18 cellular contexts compared by ENCODE assay signal in genomic region chr3:5210926-5211325, GRCh38.
"Had no signal": no experiment of that assay in that cellular context is flagged by ENCODE, and none has a peak within 500 bp of the region (broad histone marks: within the 10 kb centered on the region; RNA-seq: fewer than 3 reads in every experiment).

No MANE protein-coding gene starts in this region.

- H3K4me3 Mint-ChIP-seq: activated B cell treated with CpG ODN at 0.5 μM for 24 hours; activated CD4-positive, alpha-beta memory T cell treated with anti-CD3 and anti-CD28 coated beads for 36 hours; dendritic cell treated with granulocyte-macrophage colony-stimulating factor and Interleukin-4, amounts not matched to agents 40 ng/mL and 50 ng/mL, for 4 days; effector memory CD8-positive, alpha-beta T cell; mesothelial cell of epicardium; stimulated activated naive CD8-positive, alpha-beta T cell treated with anti-CD3 and anti-CD28 coated beads, Interleukin-15, Interleukin-2, amounts not matched to agents 100 ng/mL and 50 ng/mL, for 24 hours had no signal

- H3K27me3 Mint-ChIP-seq: activated B cell treated with CpG ODN at 0.5 μM for 24 hours; activated CD4-positive, alpha-beta memory T cell treated with anti-CD3 and anti-CD28 coated beads for 36 hours; dendritic cell treated with granulocyte-macrophage colony-stimulating factor and Interleukin-4, amounts not matched to agents 40 ng/mL and 50 ng/mL, for 4 days; effector memory CD8-positive, alpha-beta T cell; stimulated activated naive CD8-positive, alpha-beta T cell treated with anti-CD3 and anti-CD28 coated beads, Interleukin-15, Interleukin-2, amounts not matched to agents 100 ng/mL and 50 ng/mL, for 24 hours had no signal

- H3K9me3 Mint-ChIP-seq: activated B cell treated with CpG ODN at 0.5 μM for 24 hours; activated CD4-positive, alpha-beta memory T cell treated with anti-CD3 and anti-CD28 coated beads for 36 hours; activated naive CD4-positive, alpha-beta T cell treated with anti-CD3 and anti-CD28 coated beads, Interleukin-2, amount 50 U/mL, for 72 hours; dendritic cell treated with granulocyte-macrophage colony-stimulating factor and Interleukin-4, amounts not matched to agents 40 ng/mL and 50 ng/mL, for 4 days; effector memory CD8-positive, alpha-beta T cell; mesothelial cell of epicardium; stimulated activated naive CD8-positive, alpha-beta T cell treated with anti-CD3 and anti-CD28 coated beads, Interleukin-15, Interleukin-2, amounts not matched to agents 100 ng/mL and 50 ng/mL, for 24 hours had no signal

- H3K27ac Mint-ChIP-seq: dendritic cell treated with granulocyte-macrophage colony-stimulating factor and Interleukin-4, amounts not matched to agents 40 ng/mL and 50 ng/mL, for 4 days; mesothelial cell of epicardium had no signal

- H3K27ac ChIP-seq: suprapubic skin, transverse colon had no signal

- H3K27me3 ChIP-seq: suprapubic skin, transverse colon had no signal

- DNase-seq: activated B cell treated with CpG ODN at 0.5 μM for 24 hours; activated CD4-positive, alpha-beta memory T cell treated with anti-CD3 and anti-CD28 coated beads for 36 hours; activated CD4-positive, alpha-beta T cell treated with anti-CD3 and anti-CD28 coated beads for 4 hours; activated effector memory CD4-positive, alpha-beta T cell treated with anti-CD3 and anti-CD28 coated beads, Interleukin-2, amount 50 U/mL, for 16 hours; activated T-cell treated with anti-CD3 and anti-CD28 coated beads, Interleukin-2, amount 50 U/mL, for 1 hour; amniotic stem cell; effector memory CD8-positive, alpha-beta T cell; hippocampal formation; retina; stimulated activated CD4-positive, alpha-beta T cell treated with anti-CD3 and anti-CD28 coated beads, Interleukin-12 subunit alpha, Interleukin-12 subunit beta, amount 100 ng/mL, for 4 hours; stimulated activated CD4-positive, alpha-beta T cell treated with anti-CD3 and anti-CD28 coated beads, Interleukin-1b, Interleukin-23, amount 100 ng/mL, for 48 hours; transverse colon had no signal

- H3K4me1 ChIP-seq: transverse colon had no signal

- H3K4me1 Mint-ChIP-seq: mesothelial cell of epicardium had no signal

- ATAC-seq: activated naive CD4-positive, alpha-beta T cell treated with anti-CD3 and anti-CD28 coated beads, Interleukin-2, amount 50 U/mL, for 72 hours; effector memory CD8-positive, alpha-beta T cell had no signal

- H3K4me3 ChIP-seq: lung, suprapubic skin, transverse colon had no signal

- H3K9me3 ChIP-seq: suprapubic skin, transverse colon had no signal
